In genomic region chr18:24465491-24465890, GRCh38 we compare ENCODE assay signal across 23 cellular contexts. TPM values are rescaled to one million over a fixed set of nuclear protein-coding genes. Genes with fewer than 3 reads are reported as not detected.
"Had no signal": no experiment of that assay in that cellular context is flagged by ENCODE, and none has a peak within 500 bp of the region (broad histone marks: within the 10 kb centered on the region; RNA-seq: fewer than 3 reads in every experiment).

No MANE protein-coding gene starts in this region.

- H3K36me3 ChIP-seq: gastrocnemius medialis, tibial nerve, vagina had no signal

- H3K4me1 ChIP-seq: gastrocnemius medialis, heart left ventricle, tibial nerve, vagina had no signal

- H3K4me3 ChIP-seq: dorsolateral prefrontal cortex, gastrocnemius medialis, heart left ventricle, tibial nerve, vagina had no signal

- H3K27ac ChIP-seq: dorsolateral prefrontal cortex, gastrocnemius medialis, heart left ventricle, tibial nerve, vagina had no signal

- H3K27me3 ChIP-seq: dorsolateral prefrontal cortex, gastrocnemius medialis, heart left ventricle, tibial nerve, vagina had no signal

- H3K27ac Mint-ChIP-seq: activated CD4-positive, alpha-beta memory T cell treated with anti-CD3 and anti-CD28 coated beads for 36 hours; activated CD8-positive, alpha-beta memory T cell treated with anti-CD3 and anti-CD28 coated beads, Interleukin-2, amount 10 ng/mL, durations not matched to agents 7 days and 5 days; endodermal cell had no signal

- H3K9me3 ChIP-seq: gastrocnemius medialis, heart left ventricle, tibial nerve, vagina had no signal

- ATAC-seq: activated CD8-positive, alpha-beta memory T cell treated with anti-CD3 and anti-CD28 coated beads, Interleukin-2, amount 10 ng/mL, durations not matched to agents 7 days and 5 days; gastrocnemius medialis; heart left ventricle; left cardiac atrium had no signal

- H3K4me3 Mint-ChIP-seq: activated CD4-positive, alpha-beta memory T cell treated with anti-CD3 and anti-CD28 coated beads for 36 hours; activated CD8-positive, alpha-beta memory T cell treated with anti-CD3 and anti-CD28 coated beads, Interleukin-2, amount 10 ng/mL, durations not matched to agents 7 days and 5 days; endodermal cell; naive B cell had no signal

- DNase-seq: activated CD4-positive, alpha-beta memory T cell treated with anti-CD3 and anti-CD28 coated beads for 36 hours; activated CD4-positive, alpha-beta T cell treated with anti-CD3 and anti-CD28 coated beads for 1 hour; activated CD8-positive, alpha-beta memory T cell treated with anti-CD3 and anti-CD28 coated beads, Interleukin-2, amount 10 ng/mL, durations not matched to agents 7 days and 5 days; activated effector memory CD4-positive, alpha-beta T cell treated with Interleukin-2 at 50 U/mL for 16 hours; activated naive CD4-positive, alpha-beta T cell treated with anti-CD3 and anti-CD28 coated beads, Interleukin-2, amount 50 U/mL, for 16 hours; activated T-cell treated with anti-CD3 and anti-CD28 coated beads, Interleukin-2, amount 50 U/mL, for 1 hour; dorsolateral prefrontal cortex; endodermal cell; gastrocnemius medialis; heart left ventricle; left cardiac atrium; naive B cell; stimulated activated CD4-positive, alpha-beta T cell treated with anti-CD3 and anti-CD28 coated beads, Interleukin-15, amount 100 ng/mL, for 24 hours; stimulated activated CD4-positive, alpha-beta T cell treated with anti-CD3 and anti-CD28 coated beads, Interleukin-4, amount 100 ng/mL, for 1 hour; stimulated activated CD8-positive, alpha-beta memory T cell treated with anti-CD3 and anti-CD28 coated beads, Interleukin-4, amount 100 ng/mL, for 48 hours; stimulated activated naive CD4-positive, alpha-beta T cell treated with Interleukin-2 at 50 U/mL for 16 hours; substantia nigra; T1000 had no signal

- H3K4me1 Mint-ChIP-seq: endodermal cell, naive B cell had no signal

- H3K36me3 Mint-ChIP-seq: activated CD4-positive, alpha-beta memory T cell treated with anti-CD3 and anti-CD28 coated beads for 36 hours; activated CD8-positive, alpha-beta memory T cell treated with anti-CD3 and anti-CD28 coated beads, Interleukin-2, amount 10 ng/mL, durations not matched to agents 7 days and 5 days; naive B cell had no signal

- H3K9me3 Mint-ChIP-seq: activated CD4-positive, alpha-beta memory T cell treated with anti-CD3 and anti-CD28 coated beads for 36 hours; endodermal cell had no signal

RNA-seq across cellular contexts. Expression of gene HRH4, which starts 5.1 kb away (rescaled TPM):
- total RNA-seq: activated CD8-positive, alpha-beta memory T cell treated with anti-CD3 and anti-CD28 coated beads, Interleukin-2, amount 10 ng/mL, durations not matched to agents 7 days and 5 days; chondrocyte; gastrocnemius medialis; left cardiac atrium; lung microvascular endothelial cell; skeletal muscle tissue; vagina had no signal
